14 cellular contexts compared by ENCODE assay signal in the genomic region with DNA sequence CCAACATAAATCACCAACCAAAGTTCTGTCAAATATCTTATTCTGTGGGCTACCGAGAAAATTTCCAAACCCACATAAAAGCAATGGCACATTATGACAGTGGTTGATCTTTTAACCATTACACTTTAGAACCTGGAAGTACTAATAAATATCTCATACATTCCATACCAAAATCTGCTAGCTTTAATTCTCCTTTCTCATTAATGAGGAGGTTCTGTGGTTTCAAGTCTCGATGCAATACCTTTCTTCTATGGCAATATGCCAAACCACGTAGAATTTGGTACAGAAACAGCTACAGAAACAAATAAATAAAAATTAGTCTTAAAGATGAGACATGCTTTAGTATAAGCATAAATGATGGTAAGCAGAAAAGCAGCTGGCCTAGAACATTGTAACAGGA.
DNase-seq lines count a peak whose midpoint lies in the region; ATAC-seq and TF ChIP-seq lines count a peak whose summit lies in the region.
"Had no signal": no experiment of that assay in that cellular context is flagged by ENCODE, and none has a peak within 500 bp of the region (broad histone marks: within the 10 kb centered on the region; RNA-seq: fewer than 3 reads in every experiment).

No MANE protein-coding gene starts in this region.

- no peak overlapping the region for H3K27ac ChIP-seq in mammary epithelial cell (ENCODE audit: insufficient read depth, low read depth, low read length)
- H3K27ac ChIP-seq in neutrophil: peak overlapping the region; percentile 7
- no peak overlapping the region for H3K27ac ChIP-seq in RWPE1

- no peak overlapping the region for H3K9ac ChIP-seq in mammary epithelial cell (ENCODE audit: insufficient read depth, low read length)

- no peak for ATAC-seq in Right ventricle myocardium superior (ENCODE audit: poor library complexity)
- ATAC-seq: sciatic nerve; stimulated activated naive B cell treated with anti-CD40 and anti-IgM and Interleukin-4, amounts not matched to agents 10 μg/mL and 1 μg/mL and 100 μg/mL, for 72 hours had no signal

- TF ChIP-seq CTCF in GM12865 (IDR thresholded peaks at IDR 0.05; ENCODE audit: insufficient read depth, low read depth, low read length, missing control alignments) (no peak), mammary epithelial cell (conservative IDR thresholded peaks at IDR 0.05 in 1 of 2, IDR thresholded peaks at IDR 0.05 in 1 of 2; ENCODE audit: extremely low read depth in 1 of 2, insufficient read depth in 1 of 2, low read depth in 1 of 2, low read length in 2 of 2) (no peak), neutrophil (IDR thresholded peaks at IDR 0.05) (no peak), RWPE1 (conservative IDR thresholded peaks at IDR 0.05; ENCODE audit: low read depth) (no peak), GM13976 (IDR thresholded peaks at IDR 0.05; ENCODE audit: borderline replicate concordance, control extremely low read depth, extremely low read depth, insufficient read depth, missing control alignments) (no peak)

- dilution Hi-C loops in mammary epithelial cell (cut with HindIII; ENCODE audit: low sequenced_read_pairs): no loop called here

- no peaks in the 10 kb centered on the region for H3K79me2 ChIP-seq in mammary epithelial cell (ENCODE audit: insufficient read depth, low read length)

- CTCF ChIA-PET in mammary epithelial cell (lab: Charles Lee; ENCODE audit: low non-redundant PET) (no interaction called here), RWPE1 (lab: Yijun Ruan, JAX) (interaction anchor here (0.6 kb wide), 1 partner anchor 222 kb away, joined by 3 read pairs; no protein-coding TSS in a partner anchor)

- in situ Hi-C loops in mammary epithelial cell (cut with MboI; ENCODE audit: low sequenced_read_pairs in 2 of 2) (no loop called here), GM13976 (cut with MboI; ENCODE audit: low sequenced_read_pairs, unreplicated experiment) (no loop called here)

- H3K27me3 ChIP-seq in mammary epithelial cell (ENCODE audit: insufficient read depth, low read length) (no peaks in the 10 kb centered on the region), neutrophil (no peaks in the 10 kb centered on the region)

- peaks cover 9% of the 10 kb centered on the region for H3K36me3 ChIP-seq in mammary epithelial cell (ENCODE audit: insufficient read depth, low read length)
- H3K36me3 ChIP-seq in neutrophil: peaks cover 74% of the 10 kb centered on the region

- BruUV-seq in mammary epithelial cell (replicated peaks; lab: Mats Ljungman, UMichigan): no TSS peak

- POLR2A ChIA-PET in RWPE1 (lab: Yijun Ruan, JAX; ENCODE audit: low non-redundant PET): no interaction called here

- no peak overlapping the region for H3K4me3 ChIP-seq in GM12865 (ENCODE audit: low read depth, low read length)
- H3K4me3 ChIP-seq in mammary epithelial cell (replicated peaks in 1 of 3; ENCODE audit: insufficient read depth in 1 of 3, low read depth in 2 of 3, low read length in 3 of 3): no peak overlapping the region
- H3K4me3 ChIP-seq in neutrophil (ENCODE audit: low read depth in 1 of 2, low read length in 1 of 2): no peak overlapping the region
- H3K4me3 ChIP-seq: lung had no signal

- H3K9me3 ChIP-seq in mammary epithelial cell (replicated peaks; ENCODE audit: insufficient read depth, low read length): no peaks in the 10 kb centered on the region
- H3K9me3 ChIP-seq in neutrophil: no peaks in the 10 kb centered on the region

- H4K20me1 ChIP-seq in mammary epithelial cell (ENCODE audit: insufficient read depth, low read length): no peaks in the 10 kb centered on the region

- H3K4me1 ChIP-seq in mammary epithelial cell (ENCODE audit: insufficient read depth, low read length) (peaks cover 6% of the 10 kb centered on the region), neutrophil (ENCODE audit: control insufficient read depth in 1 of 2, insufficient read depth in 1 of 2, low read depth in 1 of 2, low read length in 1 of 2) (peaks cover 0 to 3% of the 10 kb centered on the region in 2 experiments)

- 32% methylated on average over 3 of the region's 3 CpGs for WGBS in mammary epithelial cell (ENCODE audit: low coverage, missing lambda C conversion rate)

- intact Hi-C loops in mammary epithelial cell (cut with micrococcal nuclease): loop anchor here (5.0 kb wide), 1 partner anchor 102 kb away; no protein-coding TSS in a partner anchor
- intact Hi-C loops in Right ventricle myocardium superior (cut with DNase I): no loop called here

- DNase-seq in GM12865 (ENCODE audit: low read depth) (peak; percentile 40), NAMALWA (ENCODE audit: low spot score) (peak; percentile 11), mammary epithelial cell (peak; percentile 37), Right ventricle myocardium superior (no peak), RWPE1 (ENCODE audit: low spot score) (no peak), GM19238 (ENCODE audit: insufficient read length, low spot score) (no peak), GM13976 (ENCODE audit: low spot score) (no peak)
- DNase-seq: activated CD4-positive, alpha-beta T cell treated with anti-CD3 and anti-CD28 coated beads, Interleukin-2, amount 50 U/mL, for 1 hour; NCI-H187 treated with DMSO at 0.1 percent for 48 hours; NCI-H526 treated with DMSO at 0.1 percent for 48 hours; stimulated activated naive B cell treated with anti-CD40 and anti-IgM and Interleukin-4, amounts not matched to agents 10 μg/mL and 1 μg/mL and 100 μg/mL, for 72 hours had no signal

- no peak overlapping the region for H2AFZ ChIP-seq in mammary epithelial cell (ENCODE audit: low read depth, low read length)

- no peak overlapping the region for H3K4me2 ChIP-seq in mammary epithelial cell (ENCODE audit: insufficient read depth, low read depth, low read length)

Comparison
In these comparisons a context has a peak if more than half of its experiments do, and no peak if none do; other contexts are left out.
1. DNase-seq: peak in GM12865 (single experiment), NAMALWA (single experiment) and mammary epithelial cell (single experiment); none in Right ventricle myocardium superior (single experiment), RWPE1 (single experiment), GM19238 (single experiment) and GM13976 (single experiment).